Comparison of ENCODE assay signal across 1 cellular context in the genomic region with DNA sequence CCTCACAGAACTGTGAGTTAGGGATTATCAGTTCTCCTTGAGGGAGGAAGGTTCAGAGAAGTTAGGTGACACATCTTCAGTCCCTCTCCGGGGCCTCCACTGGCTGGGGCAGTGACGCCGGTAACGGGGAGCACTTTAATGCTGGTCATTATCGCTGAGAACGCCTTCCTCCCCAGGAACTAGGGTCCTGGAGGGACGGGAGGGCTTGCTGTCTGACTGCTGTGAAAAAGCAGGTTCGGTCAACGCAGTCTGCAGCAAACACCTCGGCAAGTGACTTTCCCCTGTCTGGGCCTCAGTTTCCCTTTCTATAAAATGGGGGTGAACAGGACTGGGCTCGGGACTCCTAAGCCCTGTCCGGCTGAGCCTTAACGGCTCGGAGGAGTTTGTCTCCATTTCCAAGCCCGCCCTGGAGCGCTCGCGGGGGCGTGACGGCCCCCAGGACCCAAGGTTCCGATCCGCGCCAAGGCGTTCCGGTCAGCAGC.
TF ChIP-seq lines count a peak whose summit lies in the region.

No MANE protein-coding gene starts in this region.

TF ChIP-seq in GM23338, 12 proteins besides CTCF, POLR2A, EP300 and RAD21 (continued from another document):
- TF ChIP-seq, protein P1, sequence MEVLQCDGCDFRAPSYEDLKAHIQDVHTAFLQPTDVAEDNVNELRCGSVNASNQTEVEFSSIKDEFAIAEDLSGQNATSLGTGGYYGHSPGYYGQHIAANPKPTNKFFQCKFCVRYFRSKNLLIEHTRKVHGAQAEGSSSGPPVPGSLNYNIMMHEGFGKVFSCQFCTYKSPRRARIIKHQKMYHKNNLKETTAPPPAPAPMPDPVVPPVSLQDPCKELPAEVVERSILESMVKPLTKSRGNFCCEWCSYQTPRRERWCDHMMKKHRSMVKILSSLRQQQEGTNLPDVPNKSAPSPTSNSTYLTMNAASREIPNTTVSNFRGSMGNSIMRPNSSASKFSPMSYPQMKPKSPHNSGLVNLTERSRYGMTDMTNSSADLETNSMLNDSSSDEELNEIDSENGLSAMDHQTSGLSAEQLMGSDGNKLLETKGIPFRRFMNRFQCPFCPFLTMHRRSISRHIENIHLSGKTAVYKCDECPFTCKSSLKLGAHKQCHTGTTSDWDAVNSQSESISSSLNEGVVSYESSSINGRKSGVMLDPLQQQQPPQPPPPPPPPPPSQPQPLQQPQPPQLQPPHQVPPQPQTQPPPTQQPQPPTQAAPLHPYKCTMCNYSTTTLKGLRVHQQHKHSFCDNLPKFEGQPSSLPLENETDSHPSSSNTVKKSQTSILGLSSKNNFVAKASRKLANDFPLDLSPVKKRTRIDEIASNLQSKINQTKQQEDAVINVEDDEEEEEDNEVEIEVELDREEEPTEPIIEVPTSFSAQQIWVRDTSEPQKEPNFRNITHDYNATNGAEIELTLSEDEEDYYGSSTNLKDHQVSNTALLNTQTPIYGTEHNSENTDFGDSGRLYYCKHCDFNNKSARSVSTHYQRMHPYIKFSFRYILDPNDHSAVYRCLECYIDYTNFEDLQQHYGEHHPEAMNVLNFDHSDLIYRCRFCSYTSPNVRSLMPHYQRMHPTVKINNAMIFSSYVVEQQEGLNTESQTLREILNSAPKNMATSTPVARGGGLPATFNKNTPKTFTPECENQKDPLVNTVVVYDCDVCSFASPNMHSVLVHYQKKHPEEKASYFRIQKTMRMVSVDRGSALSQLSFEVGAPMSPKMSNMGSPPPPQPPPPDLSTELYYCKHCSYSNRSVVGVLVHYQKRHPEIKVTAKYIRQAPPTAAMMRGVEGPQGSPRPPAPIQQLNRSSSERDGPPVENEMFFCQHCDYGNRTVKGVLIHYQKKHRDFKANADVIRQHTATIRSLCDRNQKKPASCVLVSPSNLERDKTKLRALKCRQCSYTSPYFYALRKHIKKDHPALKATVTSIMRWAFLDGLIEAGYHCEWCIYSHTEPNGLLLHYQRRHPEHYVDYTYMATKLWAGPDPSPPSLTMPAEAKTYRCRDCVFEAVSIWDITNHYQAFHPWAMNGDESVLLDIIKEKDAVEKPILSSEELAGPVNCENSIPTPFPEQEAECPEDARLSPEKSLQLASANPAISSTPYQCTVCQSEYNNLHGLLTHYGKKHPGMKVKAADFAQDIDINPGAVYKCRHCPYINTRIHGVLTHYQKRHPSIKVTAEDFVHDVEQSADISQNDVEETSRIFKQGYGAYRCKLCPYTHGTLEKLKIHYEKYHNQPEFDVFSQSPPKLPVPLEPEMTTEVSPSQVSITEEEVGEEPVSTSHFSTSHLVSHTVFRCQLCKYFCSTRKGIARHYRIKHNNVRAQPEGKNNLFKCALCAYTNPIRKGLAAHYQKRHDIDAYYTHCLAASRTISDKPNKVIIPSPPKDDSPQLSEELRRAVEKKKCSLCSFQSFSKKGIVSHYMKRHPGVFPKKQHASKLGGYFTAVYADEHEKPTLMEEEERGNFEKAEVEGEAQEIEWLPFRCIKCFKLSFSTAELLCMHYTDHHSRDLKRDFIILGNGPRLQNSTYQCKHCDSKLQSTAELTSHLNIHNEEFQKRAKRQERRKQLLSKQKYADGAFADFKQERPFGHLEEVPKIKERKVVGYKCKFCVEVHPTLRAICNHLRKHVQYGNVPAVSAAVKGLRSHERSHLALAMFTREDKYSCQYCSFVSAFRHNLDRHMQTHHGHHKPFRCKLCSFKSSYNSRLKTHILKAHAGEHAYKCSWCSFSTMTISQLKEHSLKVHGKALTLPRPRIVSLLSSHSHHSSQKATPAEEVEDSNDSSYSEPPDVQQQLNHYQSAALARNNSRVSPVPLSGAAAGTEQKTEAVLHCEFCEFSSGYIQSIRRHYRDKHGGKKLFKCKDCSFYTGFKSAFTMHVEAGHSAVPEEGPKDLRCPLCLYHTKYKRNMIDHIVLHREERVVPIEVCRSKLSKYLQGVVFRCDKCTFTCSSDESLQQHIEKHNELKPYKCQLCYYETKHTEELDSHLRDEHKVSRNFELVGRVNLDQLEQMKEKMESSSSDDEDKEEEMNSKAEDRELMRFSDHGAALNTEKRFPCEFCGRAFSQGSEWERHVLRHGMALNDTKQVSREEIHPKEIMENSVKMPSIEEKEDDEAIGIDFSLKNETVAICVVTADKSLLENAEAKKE (CRISPR knock-in tag; IDR thresholded peaks at IDR 0.05) = no peak
- no peak for TF ChIP-seq NANOG (IDR thresholded peaks at IDR 0.05; ENCODE audit: borderline replicate concordance)
- TF ChIP-seq CREB1 (CRISPR knock-in tag; IDR thresholded peaks at IDR 0.05; ENCODE audit: low read depth) = no peak
- TF ChIP-seq POLR2AphosphoS5 (IDR thresholded peaks at IDR 0.05; ENCODE audit: low read depth) = no peak
- TF ChIP-seq, protein P2, sequence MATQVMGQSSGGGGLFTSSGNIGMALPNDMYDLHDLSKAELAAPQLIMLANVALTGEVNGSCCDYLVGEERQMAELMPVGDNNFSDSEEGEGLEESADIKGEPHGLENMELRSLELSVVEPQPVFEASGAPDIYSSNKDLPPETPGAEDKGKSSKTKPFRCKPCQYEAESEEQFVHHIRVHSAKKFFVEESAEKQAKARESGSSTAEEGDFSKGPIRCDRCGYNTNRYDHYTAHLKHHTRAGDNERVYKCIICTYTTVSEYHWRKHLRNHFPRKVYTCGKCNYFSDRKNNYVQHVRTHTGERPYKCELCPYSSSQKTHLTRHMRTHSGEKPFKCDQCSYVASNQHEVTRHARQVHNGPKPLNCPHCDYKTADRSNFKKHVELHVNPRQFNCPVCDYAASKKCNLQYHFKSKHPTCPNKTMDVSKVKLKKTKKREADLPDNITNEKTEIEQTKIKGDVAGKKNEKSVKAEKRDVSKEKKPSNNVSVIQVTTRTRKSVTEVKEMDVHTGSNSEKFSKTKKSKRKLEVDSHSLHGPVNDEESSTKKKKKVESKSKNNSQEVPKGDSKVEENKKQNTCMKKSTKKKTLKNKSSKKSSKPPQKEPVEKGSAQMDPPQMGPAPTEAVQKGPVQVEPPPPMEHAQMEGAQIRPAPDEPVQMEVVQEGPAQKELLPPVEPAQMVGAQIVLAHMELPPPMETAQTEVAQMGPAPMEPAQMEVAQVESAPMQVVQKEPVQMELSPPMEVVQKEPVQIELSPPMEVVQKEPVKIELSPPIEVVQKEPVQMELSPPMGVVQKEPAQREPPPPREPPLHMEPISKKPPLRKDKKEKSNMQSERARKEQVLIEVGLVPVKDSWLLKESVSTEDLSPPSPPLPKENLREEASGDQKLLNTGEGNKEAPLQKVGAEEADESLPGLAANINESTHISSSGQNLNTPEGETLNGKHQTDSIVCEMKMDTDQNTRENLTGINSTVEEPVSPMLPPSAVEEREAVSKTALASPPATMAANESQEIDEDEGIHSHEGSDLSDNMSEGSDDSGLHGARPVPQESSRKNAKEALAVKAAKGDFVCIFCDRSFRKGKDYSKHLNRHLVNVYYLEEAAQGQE (IDR thresholded peaks at IDR 0.05; ENCODE audit: unreplicated experiment) = no peak
- TF ChIP-seq, protein P3, sequence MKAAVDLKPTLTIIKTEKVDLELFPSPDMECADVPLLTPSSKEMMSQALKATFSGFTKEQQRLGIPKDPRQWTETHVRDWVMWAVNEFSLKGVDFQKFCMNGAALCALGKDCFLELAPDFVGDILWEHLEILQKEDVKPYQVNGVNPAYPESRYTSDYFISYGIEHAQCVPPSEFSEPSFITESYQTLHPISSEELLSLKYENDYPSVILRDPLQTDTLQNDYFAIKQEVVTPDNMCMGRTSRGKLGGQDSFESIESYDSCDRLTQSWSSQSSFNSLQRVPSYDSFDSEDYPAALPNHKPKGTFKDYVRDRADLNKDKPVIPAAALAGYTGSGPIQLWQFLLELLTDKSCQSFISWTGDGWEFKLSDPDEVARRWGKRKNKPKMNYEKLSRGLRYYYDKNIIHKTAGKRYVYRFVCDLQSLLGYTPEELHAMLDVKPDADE (IDR thresholded peaks at IDR 0.05) = no peak
- no peak for TF ChIP-seq JUNB (IDR thresholded peaks at IDR 0.05; ENCODE audit: unreplicated experiment)
- TF ChIP-seq ZNF331 (CRISPR knock-in tag; IDR thresholded peaks at IDR 0.05; ENCODE audit: low read depth) = no peak
